Comparison of ENCODE assay signal across 8 cellular contexts in genomic region chr4:139665079-139665689, GRCh38. TPM values are rescaled to one million over a fixed set of nuclear protein-coding genes. Genes with fewer than 3 reads are reported as not detected.
A peak's percentile ranks its signal among the peaks of the same experiment; 100 is the strongest.
DNase-seq lines count a peak whose midpoint lies in the region; ATAC-seq and TF ChIP-seq lines count a peak whose summit lies in the region.

No MANE protein-coding gene starts in this region.

- H3K27ac Mint-ChIP-seq in CD4-positive, alpha-beta T cell, result peak overlapping the region; percentile 70
- H3K27ac Mint-ChIP-seq in nephron progenitor cell, result peak overlapping the region; percentile 97

- H3K4me1 Mint-ChIP-seq in CD4-positive, alpha-beta T cell (ENCODE audit: low read depth), result peaks cover 21% of the 10 kb centered on the region
- peaks cover 75% of the 10 kb centered on the region for H3K4me1 Mint-ChIP-seq in nephron progenitor cell

- H3K4me3 Mint-ChIP-seq in CD4-positive, alpha-beta T cell, result peak overlapping the region; percentile 89
- peak overlapping the region; percentile 76 for H3K4me3 Mint-ChIP-seq in nephron progenitor cell

- no peak for ATAC-seq in CD4-positive, alpha-beta T cell (ENCODE audit: poor library complexity)
- no peak for ATAC-seq in GM21576 (IDR thresholded peaks at IDR 0.05; ENCODE audit: unreplicated experiment)

- H3K9me3 Mint-ChIP-seq in CD4-positive, alpha-beta T cell, result no peaks in the 10 kb centered on the region
- peaks cover 10% of the 10 kb centered on the region for H3K9me3 Mint-ChIP-seq in nephron progenitor cell

- H3K36me3 Mint-ChIP-seq in CD4-positive, alpha-beta T cell (ENCODE audit: low read depth), result no peaks in the 10 kb centered on the region
- H3K36me3 Mint-ChIP-seq in nephron progenitor cell (ENCODE audit: low read depth), result peaks cover 9% of the 10 kb centered on the region

- H3K27ac ChIP-seq in CD4-positive, alpha-beta T cell (ENCODE audit: low read depth, low read length), result no peak overlapping the region
- H3K27ac ChIP-seq in HUES64 (ENCODE audit: low read depth, low read length), result peak overlapping the region; percentile 73
- H3K27ac ChIP-seq in cingulate gyrus (ENCODE audit: low read depth, low read length), result peak overlapping the region; percentile 57

- no peaks in the 10 kb centered on the region for H3K36me3 ChIP-seq in HUES64 (ENCODE audit: insufficient read depth, low read length)

- H3K4me1 ChIP-seq in HUES64 (ENCODE audit: insufficient read depth, low read length), result peaks cover 19% of the 10 kb centered on the region

- intact Hi-C loops in CD4-positive, alpha-beta T cell (cut with DNase I, micrococcal nuclease), result no loop called here

- no peaks in the 10 kb centered on the region for H3K9me3 ChIP-seq in CD4-positive, alpha-beta T cell (ENCODE audit: control insufficient read depth, low read length)
- H3K9me3 ChIP-seq in HUES64 (ENCODE audit: insufficient read depth, low read depth, low read length), result no peaks in the 10 kb centered on the region

- POLR2A ChIA-PET in CD4-positive, alpha-beta T cell (lab: Charles Lee), result interaction anchor here (2.5 to 3.1 kb wide), 2 partner anchors 8 to 109 kb away, joined by 16 to 17 read pairs; partner anchors contain the start of gene SETD7

- TF ChIP-seq CTCF in CD4-positive, alpha-beta T cell (IDR thresholded peaks at IDR 0.05), result no peak
- TF ChIP-seq CTCF in nephron progenitor cell (IDR thresholded peaks at IDR 0.05), result no peak

- CTCF ChIA-PET in CD4-positive, alpha-beta T cell (lab: Charles Lee), result no interaction called here

- H3K27me3 ChIP-seq in CD4-positive, alpha-beta T cell (ENCODE audit: control insufficient read depth, insufficient read depth, low read length), result no peaks in the 10 kb centered on the region
- no peaks in the 10 kb centered on the region for H3K27me3 ChIP-seq in HUES64 (ENCODE audit: insufficient read depth, low read length)

- peak overlapping the region; percentile 52 for H3K9ac ChIP-seq in HUES64 (ENCODE audit: low read depth, low read length)

- no peak for DNase-seq in CD4-positive, alpha-beta T cell
- DNase-seq in nephron progenitor cell, result no peak
- DNase-seq in activated effector memory CD4-positive, alpha-beta T cell treated with Interleukin-2 at 50 U/mL for 16 hours, result no peak
- DNase-seq in NCI-H1105 treated with DMSO at 0.1 percent for 48 hours (lab: John Stamatoyannopoulos, UW), result no peak
- DNase-seq in DMS 273 treated with DMSO at 0.1 percent for 48 hours (lab: John Stamatoyannopoulos, UW), result no peak

- WGBS in HUES64, result 77% methylated on average over 10 of the region's 10 CpGs

- H3K4me3 ChIP-seq in HUES64 (ENCODE audit: low read length), result peak overlapping the region; percentile 62

- H3K27me3 Mint-ChIP-seq in CD4-positive, alpha-beta T cell, result no peaks in the 10 kb centered on the region
- H3K27me3 Mint-ChIP-seq in nephron progenitor cell (ENCODE audit: low read depth, poor library complexity), result peaks cover 7% of the 10 kb centered on the region

RNA-seq across cellular contexts. Expression of gene MGST2, which starts 0.4 kb away (rescaled TPM):
- 1 to 10 TPM in 1 of 2 experiments, under 1 TPM in 1; 0.70 to 3.0 TPM for total RNA-seq in CD4-positive, alpha-beta T cell
- 12.7 TPM for polyA plus RNA-seq in HUES64 (2013, experiment 1 of 2)
- polyA plus RNA-seq in HUES64 (2013, experiment 2 of 2), result 16.7 TPM
